Comparison of ENCODE assay signal across 25 cellular contexts in the genomic region with DNA sequence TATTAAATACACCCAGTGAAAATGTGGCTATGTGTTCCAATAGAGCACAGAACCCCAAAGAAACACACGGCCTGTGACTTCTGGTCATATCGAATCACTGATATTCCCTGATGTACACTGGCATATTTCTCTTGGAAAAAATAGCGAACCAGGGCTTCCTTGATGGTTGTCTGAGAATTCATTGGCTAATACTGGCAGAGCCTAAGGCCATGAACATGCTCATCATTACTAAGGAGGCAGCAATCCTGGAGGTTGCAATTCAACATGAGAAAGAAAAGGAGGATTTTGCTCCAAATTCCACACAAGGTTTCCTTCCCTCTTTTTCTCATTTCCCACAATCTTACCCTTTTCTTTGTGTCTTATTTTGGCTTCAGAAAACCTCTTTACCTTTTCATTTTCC.
"Had no signal": no experiment of that assay in that cellular context is flagged by ENCODE, and none has a peak within 500 bp of the region (broad histone marks: within the 10 kb centered on the region; RNA-seq: fewer than 3 reads in every experiment).

No MANE protein-coding gene starts in this region.

- H3K4me1 ChIP-seq: colonic mucosa, lower lobe of right lung, sigmoid colon, spleen, upper lobe of left lung had no signal

- H3K27me3 ChIP-seq: colonic mucosa, sigmoid colon, spleen, upper lobe of left lung had no signal

- H3K9me3 ChIP-seq: colonic mucosa, lower lobe of right lung, sigmoid colon, thoracic aorta had no signal

- DNase-seq: activated CD4-positive, alpha-beta T cell treated with anti-CD3 and anti-CD28 coated beads, Interleukin-2, amount 10 ng/mL, durations not matched to agents 7 days and 5 days; activated CD4-positive, CD25-positive, alpha-beta regulatory T cell treated with anti-CD3 and anti-CD28 coated beads, Interleukin-2, amount 50 U/mL, for 72 hours; activated CD8-positive, alpha-beta memory T cell treated with anti-CD3 and anti-CD28 coated beads, Interleukin-2, amount 10 ng/mL, durations not matched to agents 7 days and 5 days; activated CD8-positive, alpha-beta T cell treated with anti-CD3 and anti-CD28 coated beads for 36 hours; aorta; colonic mucosa; dorsolateral prefrontal cortex; effector memory CD8-positive, alpha-beta T cell; foreskin fibroblast; lower lobe of right lung; naive thymus-derived CD4-positive, alpha-beta T cell; occipital lobe; posterior cingulate gyrus; retina; sigmoid colon; spleen; stimulated activated CD4-positive, alpha-beta T cell treated with anti-CD3 and anti-CD28 coated beads, Interleukin-4, amount 100 ng/mL, for 1 hour; stimulated activated naive CD4-positive, alpha-beta T cell treated with Interleukin-2 at 50 U/mL for 16 hours; T-helper 1 cell; upper lobe of left lung; WERI-Rb-1 had no signal

- H3K36me3 ChIP-seq: colonic mucosa, lower lobe of right lung, sigmoid colon, spleen, thoracic aorta, upper lobe of left lung, WERI-Rb-1 had no signal

- ATAC-seq: activated CD8-positive, alpha-beta memory T cell treated with anti-CD3 and anti-CD28 coated beads, Interleukin-2, amount 10 ng/mL, durations not matched to agents 7 days and 5 days; activated CD8-positive, alpha-beta T cell treated with anti-CD3 and anti-CD28 coated beads for 36 hours; activated naive CD4-positive, alpha-beta T cell treated with anti-CD3 and anti-CD28 coated beads, Interleukin-2, amount 50 U/mL, for 72 hours; effector memory CD8-positive, alpha-beta T cell; left lobe of liver; lower lobe of right lung; naive thymus-derived CD4-positive, alpha-beta T cell had no signal

- H3K4me3 ChIP-seq: colonic mucosa, dorsolateral prefrontal cortex, lower lobe of right lung, sigmoid colon, spleen, thoracic aorta, upper lobe of left lung had no signal

- FAIRE-seq: TTC549 had no signal

- H3K27ac ChIP-seq: colonic mucosa, dorsolateral prefrontal cortex, lower lobe of right lung, sigmoid colon, spleen, thoracic aorta, upper lobe of left lung, WERI-Rb-1 had no signal
